ENCODE assay signal across 8 cellular contexts in the genomic region with DNA sequence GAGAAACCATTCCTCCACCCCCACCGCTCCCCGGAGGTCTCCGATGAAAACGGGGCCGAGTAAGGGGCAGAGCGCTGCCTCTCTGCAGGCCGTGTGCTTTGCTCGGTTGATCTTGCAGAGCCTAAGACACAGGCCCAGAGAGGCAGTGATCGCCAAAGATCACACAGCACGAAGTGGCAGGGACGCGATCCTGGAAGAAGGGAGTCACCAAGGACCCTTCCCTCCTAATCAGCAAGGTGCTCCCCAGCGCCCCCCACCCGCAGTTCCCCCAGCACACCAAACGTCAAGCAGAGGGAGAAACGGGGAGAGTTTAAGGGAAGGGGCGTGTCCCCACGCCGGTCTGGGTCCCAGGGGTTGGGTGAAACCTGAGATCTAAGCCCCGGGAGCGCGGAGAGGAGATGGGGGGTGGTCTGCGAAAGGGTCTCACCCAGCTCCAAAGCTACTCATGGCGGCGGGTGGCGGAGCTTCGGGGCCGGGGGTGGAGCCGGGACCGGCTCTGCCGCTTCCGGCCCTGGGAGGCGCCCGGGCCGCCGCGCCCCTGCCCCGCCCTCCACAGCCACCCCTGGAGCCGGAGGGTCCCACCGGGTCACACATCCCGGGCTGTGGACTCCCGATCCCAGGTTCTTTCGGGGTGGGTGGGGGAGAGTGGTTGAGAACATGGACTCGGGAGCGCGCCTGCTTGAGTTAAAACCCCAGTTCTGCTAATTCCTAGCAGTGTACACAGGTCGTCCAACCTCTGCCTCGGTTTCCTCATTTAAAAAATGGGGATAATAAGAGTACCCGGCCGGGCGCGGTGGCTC. TPM values are rescaled to one million over a fixed set of nuclear protein-coding genes. Genes with fewer than 3 reads are reported as not detected.
DNase-seq lines count a peak whose midpoint lies in the region; ATAC-seq and TF ChIP-seq lines count a peak whose summit lies in the region.

A gene with protein sequence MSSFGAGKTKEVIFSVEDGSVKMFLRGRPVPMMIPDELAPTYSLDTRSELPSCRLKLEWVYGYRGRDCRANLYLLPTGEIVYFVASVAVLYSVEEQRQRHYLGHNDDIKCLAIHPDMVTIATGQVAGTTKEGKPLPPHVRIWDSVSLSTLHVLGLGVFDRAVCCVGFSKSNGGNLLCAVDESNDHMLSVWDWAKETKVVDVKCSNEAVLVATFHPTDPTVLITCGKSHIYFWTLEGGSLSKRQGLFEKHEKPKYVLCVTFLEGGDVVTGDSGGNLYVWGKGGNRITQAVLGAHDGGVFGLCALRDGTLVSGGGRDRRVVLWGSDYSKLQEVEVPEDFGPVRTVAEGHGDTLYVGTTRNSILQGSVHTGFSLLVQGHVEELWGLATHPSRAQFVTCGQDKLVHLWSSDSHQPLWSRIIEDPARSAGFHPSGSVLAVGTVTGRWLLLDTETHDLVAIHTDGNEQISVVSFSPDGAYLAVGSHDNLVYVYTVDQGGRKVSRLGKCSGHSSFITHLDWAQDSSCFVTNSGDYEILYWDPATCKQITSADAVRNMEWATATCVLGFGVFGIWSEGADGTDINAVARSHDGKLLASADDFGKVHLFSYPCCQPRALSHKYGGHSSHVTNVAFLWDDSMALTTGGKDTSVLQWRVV (minus strand): TSS at position 468 of the 800 bp plus-strand sequence. CDS start 21 bp downstream, at position 447.

- peak within 1 kb of the TSS; percentile 86 for H3K27ac Mint-ChIP-seq in activated naive CD4-positive, alpha-beta T cell treated with anti-CD3 and anti-CD28 coated beads for 36 hours

- H3K27me3 ChIP-seq in AG04450 (ENCODE audit: control insufficient read depth, insufficient read depth, low read length) (no peaks in the 10 kb centered on the region), cardiac muscle cell (no peaks in the 10 kb centered on the region), prostate gland (replicated peaks; ENCODE audit: insufficient read depth) (no peaks in the 10 kb centered on the region)

- H3K27ac ChIP-seq in AG04450 (ENCODE audit: low read depth, low read length) (peak within 1 kb of the TSS; percentile 11), RWPE1 (peak within 1 kb of the TSS; percentile 99), cardiac muscle cell (no peak within 1 kb of the TSS), prostate gland (peak within 1 kb of the TSS; percentile 60 to 62)

- H3K4me1 ChIP-seq in cardiac muscle cell (ENCODE audit: low read depth) (peaks cover 9% of the 10 kb centered on the region), prostate gland (replicated peaks) (peaks cover 6% of the 10 kb centered on the region)

- intact Hi-C loops in activated naive CD4-positive, alpha-beta T cell treated with anti-CD3 and anti-CD28 coated beads for 36 hours (cut with micrococcal nuclease): no loop called here
- intact Hi-C loops in prostate gland (cut with DNase I): no loop called here

- peaks cover 38% of the 10 kb centered on the region for H3K4me1 Mint-ChIP-seq in activated naive CD4-positive, alpha-beta T cell treated with anti-CD3 and anti-CD28 coated beads for 36 hours (ENCODE audit: low read depth)

- peak; percentile 34; the same call in 1 of the 2 replicates for TF ChIP-seq CTCF in AG04450 (IDR thresholded peaks at IDR 0.05; ENCODE audit: low read depth, low read length)
- peak; percentile 40 for TF ChIP-seq CTCF in RWPE1 (conservative IDR thresholded peaks at IDR 0.05; ENCODE audit: low read depth)
- peak; percentile 28 for TF ChIP-seq CTCF in cardiac muscle cell (IDR thresholded peaks at IDR 0.05; ENCODE audit: low read depth, low read length)
- TF ChIP-seq CTCF in prostate gland (IDR thresholded peaks at IDR 0.05): peak in 1 of 4 experiments; percentile 17

- DNase-seq in AG04450 (ENCODE audit: low read depth, low spot score) (no peak), RWPE1 (ENCODE audit: low spot score) (peak; percentile 37), cardiac muscle cell (ENCODE audit: low read depth in 1 of 2, low spot score in 1 of 2) (peak; percentile 40 to 85), prostate gland (ENCODE audit: low spot score) (peak; percentile 34)
- DNase-seq in activated naive CD4-positive, alpha-beta T cell treated with anti-CD3 and anti-CD28 coated beads for 36 hours: peak; percentile 67

- ATAC-seq in HG03571 (IDR thresholded peaks at IDR 0.05; ENCODE audit: unreplicated experiment) (no peak), HG03342 (IDR thresholded peaks at IDR 0.05; ENCODE audit: unreplicated experiment) (no peak)

- CTCF ChIA-PET in AG04450 (lab: Charles Lee): no interaction called here
- CTCF ChIA-PET in RWPE1 (lab: Yijun Ruan, JAX): interaction anchor here (0.6 kb wide), 1 partner anchor 20 kb away, joined by 4 read pairs; no protein-coding TSS in a partner anchor
- CTCF ChIA-PET in activated naive CD4-positive, alpha-beta T cell treated with anti-CD3 and anti-CD28 coated beads for 36 hours (lab: Charles Lee): interaction anchor here (0.9 to 1.4 kb wide), 4 partner anchors 8 to 81 kb away, joined by 3 to 4 read pairs (median 4); no protein-coding TSS in a partner anchor

- POLR2A ChIA-PET in AG04450 (lab: Yijun Ruan, JAX) (interaction anchor here (0.6 to 0.8 kb wide), 2 partner anchors 8 to 12 kb away, joined by 5 to 7 read pairs; no protein-coding TSS in a partner anchor), RWPE1 (lab: Yijun Ruan, JAX; ENCODE audit: low non-redundant PET) (interaction anchor here (1.2 kb wide), 1 partner anchor 15 kb away, joined by 3 read pairs; no protein-coding TSS in a partner anchor)

- H3K36me3 ChIP-seq in cardiac muscle cell: no peaks in the 10 kb centered on the region
- no peaks in the 10 kb centered on the region for H3K36me3 ChIP-seq in prostate gland

- peak; percentile 70 for TF ChIP-seq POLR2A in GM18951 (IDR thresholded peaks at IDR 0.05; ENCODE audit: extremely low read depth, insufficient read depth, insufficient read length)
- peak; percentile 61 for TF ChIP-seq POLR2A in prostate gland (IDR thresholded peaks at IDR 0.05)

- peak within 1 kb of the TSS; percentile 92 for H3K4me3 Mint-ChIP-seq in activated naive CD4-positive, alpha-beta T cell treated with anti-CD3 and anti-CD28 coated beads for 36 hours

- in situ Hi-C loops in GM18951 (cut with MboI; ENCODE audit: low sequenced_read_pairs, unreplicated experiment): no loop called here

- H3K4me3 ChIP-seq in AG04450 (ENCODE audit: low read depth, low read length): peak within 1 kb of the TSS; percentile 79
- H3K4me3 ChIP-seq in cardiac muscle cell: peak within 1 kb of the TSS; percentile 28
- H3K4me3 ChIP-seq in prostate gland: peak within 1 kb of the TSS; percentile 64 to 69

- peaks cover 29% of the 10 kb centered on the region for H3K36me3 Mint-ChIP-seq in activated naive CD4-positive, alpha-beta T cell treated with anti-CD3 and anti-CD28 coated beads for 36 hours (ENCODE audit: low read depth)

- H3K9me3 ChIP-seq in AG04450 (ENCODE audit: control insufficient read depth, insufficient read depth, low read length): no peaks in the 10 kb centered on the region; the same call in 1 of the 2 replicates
- no peaks in the 10 kb centered on the region for H3K9me3 ChIP-seq in cardiac muscle cell (ENCODE audit: low read depth)
- H3K9me3 ChIP-seq in prostate gland: no peaks in the 10 kb centered on the region

- no peaks in the 10 kb centered on the region for H3K27me3 Mint-ChIP-seq in activated naive CD4-positive, alpha-beta T cell treated with anti-CD3 and anti-CD28 coated beads for 36 hours (ENCODE audit: low read depth)

- WGBS in prostate gland: 4% methylated on average over 45 of the region's 52 CpGs

- H3K9me3 Mint-ChIP-seq in activated naive CD4-positive, alpha-beta T cell treated with anti-CD3 and anti-CD28 coated beads for 36 hours: no peaks in the 10 kb centered on the region

RNA-seq across cellular contexts. Expression of the gene that starts here (rescaled TPM):
- polyA plus RNA-seq in AG04450 (2011; rRNA removed) (10.8 and 14.9 TPM in 2 replicates), cardiac muscle cell (26.2 and 39.7 TPM in 2 replicates)
- 35.6 and 37.9 TPM in 2 replicates for polyA minus RNA-seq in AG04450 (2011; rRNA and poly(A)+ RNA removed)
- 100 to 1,000 TPM; 145 to 159 TPM for total RNA-seq in activated naive CD4-positive, alpha-beta T cell treated with anti-CD3 and anti-CD28 coated beads for 36 hours
- total RNA-seq in cardiac muscle cell (24.7 and 41.0 TPM in 2 replicates), prostate gland (10 to 100 TPM; 47.3 to 55.6 TPM)

Comparison
In these comparisons a context has a peak if more than half of its experiments do, and no peak if none do; other contexts are left out.
1. H3K4me3 ChIP-seq: peak in every context shown above with its lines; median percentile 79 in AG04450; 66 in prostate gland; 28 in cardiac muscle cell.